Comparison of ENCODE assay signal across 7 cellular contexts in genomic region chr22:31489632-31490495, GRCh38. TPM values are rescaled to one million over a fixed set of nuclear protein-coding genes. Genes with fewer than 3 reads are reported as not detected.
DNase-seq lines count a peak whose midpoint lies in the region; ATAC-seq and TF ChIP-seq lines count a peak whose summit lies in the region.

A gene with protein sequence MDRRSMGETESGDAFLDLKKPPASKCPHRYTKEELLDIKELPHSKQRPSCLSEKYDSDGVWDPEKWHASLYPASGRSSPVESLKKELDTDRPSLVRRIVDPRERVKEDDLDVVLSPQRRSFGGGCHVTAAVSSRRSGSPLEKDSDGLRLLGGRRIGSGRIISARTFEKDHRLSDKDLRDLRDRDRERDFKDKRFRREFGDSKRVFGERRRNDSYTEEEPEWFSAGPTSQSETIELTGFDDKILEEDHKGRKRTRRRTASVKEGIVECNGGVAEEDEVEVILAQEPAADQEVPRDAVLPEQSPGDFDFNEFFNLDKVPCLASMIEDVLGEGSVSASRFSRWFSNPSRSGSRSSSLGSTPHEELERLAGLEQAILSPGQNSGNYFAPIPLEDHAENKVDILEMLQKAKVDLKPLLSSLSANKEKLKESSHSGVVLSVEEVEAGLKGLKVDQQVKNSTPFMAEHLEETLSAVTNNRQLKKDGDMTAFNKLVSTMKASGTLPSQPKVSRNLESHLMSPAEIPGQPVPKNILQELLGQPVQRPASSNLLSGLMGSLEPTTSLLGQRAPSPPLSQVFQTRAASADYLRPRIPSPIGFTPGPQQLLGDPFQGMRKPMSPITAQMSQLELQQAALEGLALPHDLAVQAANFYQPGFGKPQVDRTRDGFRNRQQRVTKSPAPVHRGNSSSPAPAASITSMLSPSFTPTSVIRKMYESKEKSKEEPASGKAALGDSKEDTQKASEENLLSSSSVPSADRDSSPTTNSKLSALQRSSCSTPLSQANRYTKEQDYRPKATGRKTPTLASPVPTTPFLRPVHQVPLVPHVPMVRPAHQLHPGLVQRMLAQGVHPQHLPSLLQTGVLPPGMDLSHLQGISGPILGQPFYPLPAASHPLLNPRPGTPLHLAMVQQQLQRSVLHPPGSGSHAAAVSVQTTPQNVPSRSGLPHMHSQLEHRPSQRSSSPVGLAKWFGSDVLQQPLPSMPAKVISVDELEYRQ (minus strand): TSS chr22:31489842. CDS start chr22:31488718, 1,124 bp downstream.

- H3K27me3 Mint-ChIP-seq in WTC11 (ENCODE audit: low read depth) (no peaks in the 10 kb centered on the region), immature natural killer cell (ENCODE audit: low read depth in 3 of 3) (peaks cover 3 to 8% (median 6%) of the 10 kb centered on the region in 3 donors)

- H3K4me2 ChIP-seq in mammary epithelial cell (ENCODE audit: insufficient read depth, low read depth, low read length) (peak within 1 kb of the TSS; percentile 90), smooth muscle cell (peak within 1 kb of the TSS; percentile 87)

- peak within 1 kb of the TSS; percentile 98 for H3K27ac Mint-ChIP-seq in WTC11
- peak within 1 kb of the TSS; percentile 94 to 99 (median 98) for H3K27ac Mint-ChIP-seq in immature natural killer cell

- H3K9me3 Mint-ChIP-seq in WTC11 (no peaks in the 10 kb centered on the region), immature natural killer cell (no peaks in the 10 kb centered on the region)

- peak; percentile 86 for DNase-seq in NCI-H2171 (lab: John Stamatoyannopoulos, UW)
- peak; percentile 81 for DNase-seq in WTC11 (ENCODE audit: low spot score)
- DNase-seq in mammary epithelial cell = peak; percentile 78
- DNase-seq in immature natural killer cell = peak; percentile 88 to 90 (median 90)
- DNase-seq in smooth muscle cell (lab: John Stamatoyannopoulos, UW; ENCODE audit: unreplicated experiment) = peak; percentile 46

- H3K4me1 ChIP-seq in mammary epithelial cell (ENCODE audit: insufficient read depth, low read length) = peaks cover 16% of the 10 kb centered on the region
- peaks cover 21% of the 10 kb centered on the region for H3K4me1 ChIP-seq in smooth muscle cell (ENCODE audit: low read depth)

- TF ChIP-seq CTCF in WTC11 (IDR thresholded peaks at IDR 0.05) (no peak), mammary epithelial cell (conservative IDR thresholded peaks at IDR 0.05 in 1 of 2, IDR thresholded peaks at IDR 0.05 in 1 of 2; ENCODE audit: extremely low read depth in 1 of 2, insufficient read depth in 1 of 2, low read depth in 1 of 2, low read length in 2 of 2) (no peak), smooth muscle cell (IDR thresholded peaks at IDR 0.05; ENCODE audit: borderline replicate concordance, insufficient read depth, poor library complexity, severe bottlenecking) (no peak)

- H3K27me3 ChIP-seq in mammary epithelial cell (ENCODE audit: insufficient read depth, low read length) = no peaks in the 10 kb centered on the region
- no peaks in the 10 kb centered on the region for H3K27me3 ChIP-seq in smooth muscle cell (ENCODE audit: low read depth)

- H3K36me3 ChIP-seq in mammary epithelial cell (ENCODE audit: insufficient read depth, low read length) (no peaks in the 10 kb centered on the region), smooth muscle cell (ENCODE audit: low read depth) (no peaks in the 10 kb centered on the region)

- H4K20me1 ChIP-seq in mammary epithelial cell (ENCODE audit: insufficient read depth, low read length) = no peaks in the 10 kb centered on the region
- peaks cover 3% of the 10 kb centered on the region for H4K20me1 ChIP-seq in smooth muscle cell (ENCODE audit: low read depth)

- in situ Hi-C loops in mammary epithelial cell (cut with MboI; ENCODE audit: low sequenced_read_pairs in 2 of 2) = loop anchor here in 1 of 2 donors (25.0 kb wide), 1 partner anchor 472 kb away; no protein-coding TSS in a partner anchor

- H3K79me2 ChIP-seq in mammary epithelial cell (ENCODE audit: insufficient read depth, low read length) = peaks cover 62% of the 10 kb centered on the region
- H3K79me2 ChIP-seq in smooth muscle cell (ENCODE audit: low read depth) = peaks cover 42% of the 10 kb centered on the region

- H3K36me3 Mint-ChIP-seq in WTC11 (peaks cover 17% of the 10 kb centered on the region), immature natural killer cell (peaks cover 0 to 9% (median 0%) of the 10 kb centered on the region in 3 donors)

- H3K27ac ChIP-seq in mammary epithelial cell (ENCODE audit: insufficient read depth, low read depth, low read length) = peak within 1 kb of the TSS; percentile 89
- peak within 1 kb of the TSS; percentile 98 for H3K27ac ChIP-seq in smooth muscle cell (ENCODE audit: low read depth)

- CTCF ChIA-PET in WTC11 (lab: Charles Lee) (interaction anchor here (1.2 to 1.9 kb wide), 4 partner anchors 38 to 140 kb away, joined by 3 to 10 read pairs (median 4); no protein-coding TSS in a partner anchor), mammary epithelial cell (lab: Charles Lee; ENCODE audit: low non-redundant PET) (no interaction called here)

- POLR2A ChIA-PET in WTC11 (lab: Charles Lee) = interaction anchor here (0.6 kb wide), 2 partner anchors 11 to 54 kb away, joined by 4 to 5 read pairs; no protein-coding TSS in a partner anchor

- TSS peak; percentile 50 for BruUV-seq in mammary epithelial cell (replicated peaks; lab: Mats Ljungman, UMichigan)

- peak within 1 kb of the TSS; percentile 92 for H3K9ac ChIP-seq in mammary epithelial cell (ENCODE audit: insufficient read depth, low read length)
- H3K9ac ChIP-seq in smooth muscle cell (ENCODE audit: low read depth) = peak within 1 kb of the TSS; percentile 94

- H3K4me1 Mint-ChIP-seq in WTC11 (peaks cover 35% of the 10 kb centered on the region), immature natural killer cell (peaks cover 30 to 46% of the 10 kb centered on the region in 2 donors)

- peak within 1 kb of the TSS; percentile 82 to 92 (median 91) for H3K4me3 ChIP-seq in mammary epithelial cell (replicated peaks in 1 of 3; ENCODE audit: insufficient read depth in 1 of 3, low read depth in 2 of 3, low read length in 3 of 3)
- H3K4me3 ChIP-seq in smooth muscle cell = peak within 1 kb of the TSS; percentile 69

- H3K4me3 Mint-ChIP-seq in WTC11 = peak within 1 kb of the TSS; percentile 88
- peak within 1 kb of the TSS; percentile 92 to 99 (median 96) for H3K4me3 Mint-ChIP-seq in immature natural killer cell

- peak within 1 kb of the TSS; percentile 96 for H2AFZ ChIP-seq in mammary epithelial cell (ENCODE audit: low read depth, low read length)
- peak within 1 kb of the TSS; percentile 88 for H2AFZ ChIP-seq in smooth muscle cell (ENCODE audit: low read depth)

- TF ChIP-seq POLR2A in GM18505 (IDR thresholded peaks at IDR 0.05; ENCODE audit: borderline replicate concordance, extremely low read depth, insufficient read depth, insufficient read length) = peak; percentile 67

- ATAC-seq in GM18505 (IDR thresholded peaks at IDR 0.05; ENCODE audit: unreplicated experiment) (peak; percentile 42), HG02885 (IDR thresholded peaks at IDR 0.05; ENCODE audit: poor library complexity, unreplicated experiment) (peak; percentile 47), WTC11 (peak; percentile 77)

- dilution Hi-C loops in mammary epithelial cell (cut with HindIII; ENCODE audit: low sequenced_read_pairs) = no loop called here

- no peaks in the 10 kb centered on the region for H3K9me3 ChIP-seq in mammary epithelial cell (replicated peaks; ENCODE audit: insufficient read depth, low read length)
- H3K9me3 ChIP-seq in smooth muscle cell (replicated peaks; ENCODE audit: low read depth) = no peaks in the 10 kb centered on the region

- WGBS in mammary epithelial cell (ENCODE audit: low coverage, missing lambda C conversion rate) = 2% methylated on average over 12 of the region's 100 CpGs
- under 1% methylated on average over 55 of the region's 100 CpGs for WGBS in smooth muscle cell (ENCODE audit: low lambda C conversion rate)

- intact Hi-C loops in mammary epithelial cell (cut with micrococcal nuclease) = no loop called here

- peaks cover 9% of the 10 kb centered on the region for H3F3A ChIP-seq in smooth muscle cell (ENCODE audit: low read depth)

TF ChIP-seq in WTC11, 78 proteins besides CTCF, POLR2A, EP300 and RAD21 (continues in another document):
- TF ChIP-seq, protein P1, sequence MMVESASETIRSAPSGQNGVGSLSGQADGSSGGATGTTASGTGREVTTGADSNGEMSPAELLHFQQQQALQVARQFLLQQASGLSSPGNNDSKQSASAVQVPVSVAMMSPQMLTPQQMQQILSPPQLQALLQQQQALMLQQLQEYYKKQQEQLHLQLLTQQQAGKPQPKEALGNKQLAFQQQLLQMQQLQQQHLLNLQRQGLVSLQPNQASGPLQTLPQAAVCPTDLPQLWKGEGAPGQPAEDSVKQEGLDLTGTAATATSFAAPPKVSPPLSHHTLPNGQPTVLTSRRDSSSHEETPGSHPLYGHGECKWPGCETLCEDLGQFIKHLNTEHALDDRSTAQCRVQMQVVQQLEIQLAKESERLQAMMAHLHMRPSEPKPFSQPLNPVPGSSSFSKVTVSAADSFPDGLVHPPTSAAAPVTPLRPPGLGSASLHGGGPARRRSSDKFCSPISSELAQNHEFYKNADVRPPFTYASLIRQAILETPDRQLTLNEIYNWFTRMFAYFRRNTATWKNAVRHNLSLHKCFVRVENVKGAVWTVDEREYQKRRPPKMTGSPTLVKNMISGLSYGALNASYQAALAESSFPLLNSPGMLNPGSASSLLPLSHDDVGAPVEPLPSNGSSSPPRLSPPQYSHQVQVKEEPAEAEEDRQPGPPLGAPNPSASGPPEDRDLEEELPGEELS (CRISPR knock-in tag; IDR thresholded peaks at IDR 0.05) = peak; percentile 90
- TF ChIP-seq HMGA2 (CRISPR knock-in tag; IDR thresholded peaks at IDR 0.05) = no peak

RNA-seq across cellular contexts. Expression of the gene that starts here (rescaled TPM):
- total RNA-seq in WTC11 (2021) (19.7 to 23.6 TPM (median 22.8 TPM) in 3 replicates), mammary epithelial cell (10 to 100 TPM; 10.2 to 23.7 TPM), smooth muscle cell (9.1 and 11.6 TPM in 2 replicates)
- polyA plus RNA-seq in mammary epithelial cell (13.5 TPM), immature natural killer cell (10 to 100 TPM in 1 of 3 donors, 1 to 10 TPM in 2; 6.9 to 21.1 (median 9.7) TPM), smooth muscle cell (15.5 and 17.2 TPM in 2 replicates)
- polyA minus RNA-seq in mammary epithelial cell = 54.3 TPM

Comparison
In these comparisons a context has a peak if more than half of its experiments do, and no peak if none do; other contexts are left out.
1. Peak in every context shown above with its lines: DNase-seq, ATAC-seq, H3K4me3 ChIP-seq and H3K27ac ChIP-seq.